ENCODE assay signal across 20 cellular contexts in the genomic region with DNA sequence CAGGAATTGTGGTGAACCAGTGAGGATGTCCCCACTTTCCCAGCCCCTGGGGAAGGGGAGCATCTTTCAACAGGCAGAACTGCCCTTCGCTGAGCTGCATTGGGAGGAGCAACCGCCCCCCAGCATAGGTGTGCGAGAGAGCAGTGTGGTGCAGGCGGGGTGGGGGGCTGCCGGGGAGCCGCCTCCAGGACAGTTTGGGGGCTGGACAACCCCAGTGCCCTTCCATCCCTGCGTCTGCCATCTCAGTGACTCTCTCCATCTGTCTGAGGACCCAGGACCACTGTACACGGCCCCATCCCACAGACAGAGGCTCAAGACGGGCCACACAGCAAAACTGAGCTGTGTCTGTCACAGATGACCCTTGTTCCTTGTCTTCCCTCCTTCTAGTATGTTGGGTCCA. TPM values are rescaled to one million over a fixed set of nuclear protein-coding genes. Genes with fewer than 3 reads are reported as not detected.
DNase-seq lines count a peak whose midpoint lies in the region; ATAC-seq and TF ChIP-seq lines count a peak whose summit lies in the region.
"Had no signal": no experiment of that assay in that cellular context is flagged by ENCODE, and none has a peak within 500 bp of the region (broad histone marks: within the 10 kb centered on the region; RNA-seq: fewer than 3 reads in every experiment).

No MANE protein-coding gene starts in this region.

- H3K27me3 ChIP-seq in left lung (no peaks in the 10 kb centered on the region), sigmoid colon (no peaks in the 10 kb centered on the region), vagina (no peaks in the 10 kb centered on the region)
- H3K27me3 ChIP-seq: BLaER1 treated with 17β-estradiol and CSF1 and Interleukin-3, amounts not matched to agents 10 nM and 100 nM had no signal

- TF ChIP-seq POLR2A in sigmoid colon (IDR thresholded peaks at IDR 0.05): no peak
- TF ChIP-seq POLR2A in vagina (IDR thresholded peaks at IDR 0.05): no peak

- no peak for TF ChIP-seq EP300 in sigmoid colon (IDR thresholded peaks at IDR 0.05)

- peak; percentile 7 for DNase-seq in activated naive CD4-positive, alpha-beta T cell treated with anti-CD3 and anti-CD28 coated beads, Interleukin-2, amount 50 U/mL, for 16 hours
- DNase-seq in activated naive CD4-positive, alpha-beta T cell treated with anti-CD3 and anti-CD28 coated beads for 36 hours: no peak
- DNase-seq in chondrocyte (ENCODE audit: low spot score) (peak; percentile 69), left lung (peak; percentile 26 to 51), sigmoid colon (peak; percentile 43), vagina (ENCODE audit: extremely low spot score in 2 of 2) (no peak)
- DNase-seq: DMS79 treated with DMSO at 0.1 percent for 48 hours, NCI-H1436, NCI-H2029, NCI-H2171 treated with DMSO at 0.1 percent for 48 hours, NCI-H446 treated with DMSO at 0.1 percent for 48 hours, NCI-H748 treated with DMSO at 0.1 percent for 48 hours, OCI-M1 had no signal

- no peaks in the 10 kb centered on the region for H3K9me3 ChIP-seq in left lung
- H3K9me3 ChIP-seq in sigmoid colon: no peaks in the 10 kb centered on the region
- H3K9me3 ChIP-seq in vagina: no peaks in the 10 kb centered on the region
- H3K9me3 ChIP-seq: BLaER1 treated with 17β-estradiol and CSF1 and Interleukin-3, amounts not matched to agents 10 nM and 100 nM had no signal

- CTCF ChIA-PET in activated naive CD4-positive, alpha-beta T cell treated with anti-CD3 and anti-CD28 coated beads for 36 hours (lab: Charles Lee): interaction anchor here (1.0 kb wide), 1 partner anchor 105 kb away, joined by 3 read pairs; no protein-coding TSS in a partner anchor

- no peaks in the 10 kb centered on the region for H3K27me3 Mint-ChIP-seq in activated naive CD4-positive, alpha-beta T cell treated with anti-CD3 and anti-CD28 coated beads for 36 hours (ENCODE audit: low read depth)
- no peaks in the 10 kb centered on the region for H3K27me3 Mint-ChIP-seq in chondrocyte (ENCODE audit: low read depth)

- no peak for ATAC-seq in left lung
- no peak for ATAC-seq in HG03469 (IDR thresholded peaks at IDR 0.05; ENCODE audit: unreplicated experiment)
- ATAC-seq in HG03520 (IDR thresholded peaks at IDR 0.05; ENCODE audit: unreplicated experiment): no peak

- 94 to 95% methylated on average over 9 of the region's 9 CpGs for WGBS in sigmoid colon, 2 donors

- H3K36me3 ChIP-seq in left lung (no peaks in the 10 kb centered on the region), sigmoid colon (peaks cover 18 to 47% (median 33%) of the 10 kb centered on the region in 4 donors), vagina (peaks cover 0 to 2% of the 10 kb centered on the region in 2 donors)
- H3K36me3 ChIP-seq: BLaER1 treated with 17β-estradiol and CSF1 and Interleukin-3, amounts not matched to agents 10 nM and 100 nM had no signal

- H3K4me1 ChIP-seq in left lung (no peaks in the 10 kb centered on the region), sigmoid colon (no peaks in the 10 kb centered on the region), vagina (no peaks in the 10 kb centered on the region)
- H3K4me1 ChIP-seq: BLaER1 treated with 17β-estradiol and CSF1 and Interleukin-3, amounts not matched to agents 10 nM and 100 nM had no signal

- H3K9me3 Mint-ChIP-seq in activated naive CD4-positive, alpha-beta T cell treated with anti-CD3 and anti-CD28 coated beads for 36 hours: no peaks in the 10 kb centered on the region
- no peaks in the 10 kb centered on the region for H3K9me3 Mint-ChIP-seq in chondrocyte (ENCODE audit: low read depth)

- no peaks in the 10 kb centered on the region for H3K36me3 Mint-ChIP-seq in activated naive CD4-positive, alpha-beta T cell treated with anti-CD3 and anti-CD28 coated beads for 36 hours (ENCODE audit: low read depth)
- peaks cover 4% of the 10 kb centered on the region for H3K36me3 Mint-ChIP-seq in chondrocyte (ENCODE audit: low read depth)

- H3K27ac ChIP-seq in left lung (no peak overlapping the region), sigmoid colon (no peak overlapping the region), vagina (no peak overlapping the region)
- H3K27ac ChIP-seq: BLaER1 treated with 17β-estradiol and CSF1 and Interleukin-3, amounts not matched to agents 10 nM and 100 nM; KMS-11 had no signal

- intact Hi-C loops in activated naive CD4-positive, alpha-beta T cell treated with anti-CD3 and anti-CD28 coated beads for 36 hours (cut with micrococcal nuclease): no loop called here
- intact Hi-C loops in left lung (cut with DNase I) (no loop called here), sigmoid colon (cut with DNase I) (no loop called here), vagina (cut with DNase I) (no loop called here)

- no peak overlapping the region for H3K4me3 Mint-ChIP-seq in activated naive CD4-positive, alpha-beta T cell treated with anti-CD3 and anti-CD28 coated beads for 36 hours
- no peak overlapping the region for H3K4me3 Mint-ChIP-seq in chondrocyte (ENCODE audit: unreplicated experiment)

- H3K4me1 Mint-ChIP-seq in activated naive CD4-positive, alpha-beta T cell treated with anti-CD3 and anti-CD28 coated beads for 36 hours (ENCODE audit: low read depth): no peaks in the 10 kb centered on the region
- H3K4me1 Mint-ChIP-seq in chondrocyte (ENCODE audit: low read depth): no peaks in the 10 kb centered on the region

- TF ChIP-seq CTCF in chondrocyte (IDR thresholded peaks at IDR 0.05): no peak
- TF ChIP-seq CTCF in left lung (IDR thresholded peaks at IDR 0.05): no peak
- TF ChIP-seq CTCF in sigmoid colon (IDR thresholded peaks at IDR 0.05): no peak
- no peak for TF ChIP-seq CTCF in vagina (IDR thresholded peaks at IDR 0.05)

- no peak overlapping the region for H3K27ac Mint-ChIP-seq in activated naive CD4-positive, alpha-beta T cell treated with anti-CD3 and anti-CD28 coated beads for 36 hours
- H3K27ac Mint-ChIP-seq in chondrocyte (ENCODE audit: unreplicated experiment): no peak overlapping the region

- H3K4me3 ChIP-seq in left lung (no peak overlapping the region), sigmoid colon (no peak overlapping the region), vagina (no peak overlapping the region)
- H3K4me3 ChIP-seq: BLaER1 treated with 17β-estradiol and CSF1 and Interleukin-3, amounts not matched to agents 10 nM and 100 nM had no signal

RNA-seq across cellular contexts. Expression of gene PODN, which starts 14.2 kb away (rescaled TPM):
- total RNA-seq in activated naive CD4-positive, alpha-beta T cell treated with anti-CD3 and anti-CD28 coated beads for 36 hours: not detected
- total RNA-seq in chondrocyte (4.1 to 9.3 TPM (median 9.2 TPM) in 3 replicates), left lung (10 to 100 TPM; 48.7 to 48.8 TPM), sigmoid colon (100 to 1,000 TPM in 1 of 4 donors, 10 to 100 TPM in 3; 67.6 to 200 (median 88.6) TPM), vagina (207 TPM)
- 10 to 100 TPM in 2 of 3 donors, 1 to 10 TPM in 1; 1.6 to 16.2 (median 13.8) TPM for polyA plus RNA-seq in sigmoid colon
- total RNA-seq: A172, G401, M059J had no signal

Comparison
In these comparisons a context has a peak if more than half of its experiments do, and no peak if none do; other contexts are left out.
1. DNase-seq: peak in activated naive CD4-positive, alpha-beta T cell treated with anti-CD3 and anti-CD28 coated beads, Interleukin-2, amount 50 U/mL, for 16 hours (single experiment), chondrocyte (single experiment), left lung (2 of 2) and sigmoid colon (single experiment); none in activated naive CD4-positive, alpha-beta T cell treated with anti-CD3 and anti-CD28 coated beads for 36 hours (single experiment) and vagina (0 of 2).